Comparison of ENCODE assay signal across 15 cellular contexts in the genomic region with DNA sequence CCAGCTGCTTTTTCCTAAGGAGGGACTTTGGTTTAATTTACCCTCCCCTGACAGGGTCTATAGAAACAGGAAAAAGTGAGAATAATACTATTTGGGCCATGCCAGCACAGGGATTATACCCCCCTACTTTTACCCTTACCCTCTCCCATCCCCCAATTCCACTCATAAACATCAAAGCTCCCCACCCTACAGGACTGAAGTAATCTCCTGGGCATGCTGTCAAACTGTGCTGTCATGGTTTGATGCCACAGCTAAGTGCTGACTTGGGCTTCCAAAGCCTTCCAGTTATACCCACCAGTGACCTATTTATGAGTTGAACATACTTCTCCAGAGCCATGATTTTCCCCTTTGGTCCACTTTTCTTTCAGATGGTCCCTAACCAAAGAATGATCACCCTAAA. TPM values are rescaled to one million over a fixed set of nuclear protein-coding genes. Genes with fewer than 3 reads are reported as not detected.
DNase-seq lines count a peak whose midpoint lies in the region; ATAC-seq, FAIRE-seq and TF ChIP-seq lines count a peak whose summit lies in the region.
"Had no signal": no experiment of that assay in that cellular context is flagged by ENCODE, and none has a peak within 500 bp of the region (broad histone marks: within the 10 kb centered on the region; RNA-seq: fewer than 3 reads in every experiment).

No MANE protein-coding gene starts in this region.

- no peak overlapping the region for H3K9ac ChIP-seq in PC-3 (ENCODE audit: low read length)
- no peak overlapping the region for H3K9ac ChIP-seq in parathyroid adenoma

- no peaks in the 10 kb centered on the region for H3K9me3 Mint-ChIP-seq in CD14-positive monocyte
- no peaks in the 10 kb centered on the region for H3K9me3 Mint-ChIP-seq in activated T-helper 2 cell treated with anti-CD3 and anti-CD28 coated beads, Interferon-gamma antibody, Interleukin-2, Interleukin-4, amounts not matched to agents 10 μg/mL and 5 μg/mL and 100 μg/mL, durations not matched to agents 14 hours and 24 hours and 36 hours
- H3K9me3 Mint-ChIP-seq: CD8-positive, alpha-beta T cell; H9 had no signal

- DNase-seq in CD14-positive monocyte (ENCODE audit: low spot score) (no peak), PC-3 (no peak), globus pallidus (ENCODE audit: low spot score) (peak; percentile 78), NCI-H1417 treated with DMSO at 0.1 percent for 48 hours (lab: John Stamatoyannopoulos, UW) (no peak), frontal cortex (ENCODE audit: low spot score in 2 of 2) (no peak)
- no peak for DNase-seq in activated T-helper 2 cell treated with anti-CD3 and anti-CD28 coated beads, Interferon-gamma antibody, Interleukin-2, Interleukin-4, amounts not matched to agents 10 μg/mL and 5 μg/mL and 100 μg/mL, durations not matched to agents 14 hours and 24 hours and 36 hours (ENCODE audit: low spot score)
- DNase-seq: CD8-positive, alpha-beta T cell; H9; mesendoderm; NCI-H1105; NCI-H524 treated with DMSO at 0.1 percent for 48 hours; SHP77 treated with DMSO at 0.1 percent for 48 hours; stomach had no signal

- no peak for FAIRE-seq in frontal cortex (lab: Jason Lieb, UNC)

- POLR2A ChIA-PET in PC-3 (lab: Charles Lee; ENCODE audit: unreplicated experiment) = no interaction called here

- TF ChIP-seq CTCF in CD14-positive monocyte (IDR thresholded peaks at IDR 0.05) (no peak), PC-3 (conservative IDR thresholded peaks at IDR 0.05; ENCODE audit: low read depth, low read length) (no peak), parathyroid adenoma (IDR thresholded peaks at IDR 0.05) (no peak)

- intact Hi-C loops in CD14-positive monocyte (cut with micrococcal nuclease) (no loop called here), PC-3 (cut with micrococcal nuclease) (no loop called here)
- intact Hi-C loops in activated T-helper 2 cell treated with anti-CD3 and anti-CD28 coated beads, Interferon-gamma antibody, Interleukin-2, Interleukin-4, amounts not matched to agents 10 μg/mL and 5 μg/mL and 100 μg/mL, durations not matched to agents 14 hours and 24 hours and 36 hours (cut with micrococcal nuclease) = no loop called here

- no peaks in the 10 kb centered on the region for H3F3A ChIP-seq in PC-3 (ENCODE audit: low read length, unreplicated experiment)

- H3K4me1 ChIP-seq in PC-3 (ENCODE audit: insufficient read depth, low read length) = peaks cover 15% of the 10 kb centered on the region
- peaks cover 26% of the 10 kb centered on the region for H3K4me1 ChIP-seq in parathyroid adenoma

- peaks cover 46 to 62% of the 10 kb centered on the region in 2 donors for H3K36me3 Mint-ChIP-seq in CD14-positive monocyte
- peaks cover 62% of the 10 kb centered on the region for H3K36me3 Mint-ChIP-seq in activated T-helper 2 cell treated with anti-CD3 and anti-CD28 coated beads, Interferon-gamma antibody, Interleukin-2, Interleukin-4, amounts not matched to agents 10 μg/mL and 5 μg/mL and 100 μg/mL, durations not matched to agents 14 hours and 24 hours and 36 hours (ENCODE audit: low read depth)

- no peaks in the 10 kb centered on the region for H3K9me3 ChIP-seq in PC-3 (ENCODE audit: low read length)
- H3K9me3 ChIP-seq in parathyroid adenoma (ENCODE audit: control insufficient read depth, low read length) = no peaks in the 10 kb centered on the region
- H3K9me3 ChIP-seq: stomach had no signal

- ATAC-seq in PC-3 (no peak), GM21576 (IDR thresholded peaks at IDR 0.05; ENCODE audit: unreplicated experiment) (no peak)
- ATAC-seq: CD8-positive, alpha-beta T cell had no signal

- peak overlapping the region in 4 of 7 donors; percentile 53 to 73 (median 58) for H3K27ac Mint-ChIP-seq in CD14-positive monocyte
- no peak overlapping the region for H3K27ac Mint-ChIP-seq in activated T-helper 2 cell treated with anti-CD3 and anti-CD28 coated beads, Interferon-gamma antibody, Interleukin-2, Interleukin-4, amounts not matched to agents 10 μg/mL and 5 μg/mL and 100 μg/mL, durations not matched to agents 14 hours and 24 hours and 36 hours

- H2AFZ ChIP-seq in PC-3 (ENCODE audit: low read length) (no peak overlapping the region), parathyroid adenoma (no peak overlapping the region)

- CTCF ChIA-PET in PC-3 (lab: Charles Lee) = no interaction called here

- H3K36me3 ChIP-seq in PC-3 (ENCODE audit: low read depth, low read length) (peaks cover 12% of the 10 kb centered on the region; the same call in 1 of the 2 replicates), parathyroid adenoma (ENCODE audit: control insufficient read depth, insufficient read depth, low read length) (no peaks in the 10 kb centered on the region)

- H3K27me3 Mint-ChIP-seq in CD14-positive monocyte (ENCODE audit: low read depth in 3 of 3) = peaks cover 0 to 2% (median 0%) of the 10 kb centered on the region in 3 donors
- H3K27me3 Mint-ChIP-seq in activated T-helper 2 cell treated with anti-CD3 and anti-CD28 coated beads, Interferon-gamma antibody, Interleukin-2, Interleukin-4, amounts not matched to agents 10 μg/mL and 5 μg/mL and 100 μg/mL, durations not matched to agents 14 hours and 24 hours and 36 hours (ENCODE audit: low read depth) = no peaks in the 10 kb centered on the region

- BruUV-seq in PC-3 (replicated peaks; lab: Mats Ljungman, UMichigan) = no TSS peak

- H3K4me3 Mint-ChIP-seq in CD14-positive monocyte = no peak overlapping the region
- no peak overlapping the region for H3K4me3 Mint-ChIP-seq in activated T-helper 2 cell treated with anti-CD3 and anti-CD28 coated beads, Interferon-gamma antibody, Interleukin-2, Interleukin-4, amounts not matched to agents 10 μg/mL and 5 μg/mL and 100 μg/mL, durations not matched to agents 14 hours and 24 hours and 36 hours (ENCODE audit: low read depth)
- H3K4me3 Mint-ChIP-seq: CD8-positive, alpha-beta T cell; H9 had no signal

- H3K79me2 ChIP-seq in PC-3 (ENCODE audit: low read length) (peaks cover 92% of the 10 kb centered on the region), parathyroid adenoma (peaks cover 84% of the 10 kb centered on the region)

- H3K9me2 ChIP-seq in PC-3 (replicated peaks; ENCODE audit: low read length) = no peaks in the 10 kb centered on the region

- H4K20me1 ChIP-seq in PC-3 (ENCODE audit: low read length) = peaks cover 8% of the 10 kb centered on the region; the same call in 1 of the 2 replicates

- H3K27me3 ChIP-seq in PC-3 (ENCODE audit: low read length) (no peaks in the 10 kb centered on the region), parathyroid adenoma (ENCODE audit: control insufficient read depth, insufficient read depth, low read length) (no peaks in the 10 kb centered on the region)
- H3K27me3 ChIP-seq: stomach had no signal

- H3K4me1 Mint-ChIP-seq in CD14-positive monocyte = peaks cover 44% of the 10 kb centered on the region
- peaks cover 48% of the 10 kb centered on the region for H3K4me1 Mint-ChIP-seq in activated T-helper 2 cell treated with anti-CD3 and anti-CD28 coated beads, Interferon-gamma antibody, Interleukin-2, Interleukin-4, amounts not matched to agents 10 μg/mL and 5 μg/mL and 100 μg/mL, durations not matched to agents 14 hours and 24 hours and 36 hours (ENCODE audit: low read depth)

- no peak overlapping the region for H3K4me3 ChIP-seq in PC-3 (ENCODE audit: low read length)
- H3K4me3 ChIP-seq in parathyroid adenoma (ENCODE audit: low read depth, low read length) = no peak overlapping the region
- H3K4me3 ChIP-seq: stomach had no signal

- peak overlapping the region; percentile 88 for H3K27ac ChIP-seq in PC-3 (ENCODE audit: low read length)
- H3K27ac ChIP-seq in parathyroid adenoma = no peak overlapping the region

- H3K4me2 ChIP-seq in PC-3 (ENCODE audit: low read length) (no peak overlapping the region), parathyroid adenoma (ENCODE audit: low read length) (peak overlapping the region; percentile 29)

RNA-seq across cellular contexts. Expression of a gene that starts 12.8 kb away (rescaled TPM):
- polyA plus RNA-seq in CD14-positive monocyte = 1 to 10 TPM; 1.4 to 2.5 TPM
- total RNA-seq in PC-3 (2014; rRNA removed) (20.6 and 25.0 TPM in 2 replicates), frontal cortex (30.6 TPM)
- total RNA-seq in activated T-helper 2 cell treated with anti-CD3 and anti-CD28 coated beads, Interferon-gamma antibody, Interleukin-2, Interleukin-4, amounts not matched to agents 10 μg/mL and 5 μg/mL and 100 μg/mL, durations not matched to agents 14 hours and 24 hours and 36 hours = 59.5 and 62.1 TPM in 2 replicates

RNA-seq across cellular contexts. Expression of a gene that starts 35.7 kb away (rescaled TPM):
- 1 to 10 TPM; 3.7 to 4.5 TPM for polyA plus RNA-seq in CD14-positive monocyte
- total RNA-seq in PC-3 (2014; rRNA removed) (4.9 and 5.1 TPM in 2 replicates), frontal cortex (28.9 TPM)
- 30.6 and 32.9 TPM in 2 replicates for total RNA-seq in activated T-helper 2 cell treated with anti-CD3 and anti-CD28 coated beads, Interferon-gamma antibody, Interleukin-2, Interleukin-4, amounts not matched to agents 10 μg/mL and 5 μg/mL and 100 μg/mL, durations not matched to agents 14 hours and 24 hours and 36 hours

RNA-seq across cellular contexts. Expression of a gene that starts 41.0 kb away (rescaled TPM):
- 100 to 1,000 TPM; 244 to 271 TPM for polyA plus RNA-seq in CD14-positive monocyte
- total RNA-seq in PC-3 (2014; rRNA removed) = 23.1 and 34.7 TPM in 2 replicates
- total RNA-seq in activated T-helper 2 cell treated with anti-CD3 and anti-CD28 coated beads, Interferon-gamma antibody, Interleukin-2, Interleukin-4, amounts not matched to agents 10 μg/mL and 5 μg/mL and 100 μg/mL, durations not matched to agents 14 hours and 24 hours and 36 hours = 136 and 143 TPM in 2 replicates
- 14.7 TPM for total RNA-seq in frontal cortex
